ENCODE assay signal across 13 cellular contexts in genomic region chr1:187476671-187477070, GRCh38.
DNase-seq lines count a peak whose midpoint lies in the region; ATAC-seq and TF ChIP-seq lines count a peak whose summit lies in the region.
"Had no signal": no experiment of that assay in that cellular context is flagged by ENCODE, and none has a peak within 500 bp of the region (broad histone marks: within the 10 kb centered on the region; RNA-seq: fewer than 3 reads in every experiment).

No MANE protein-coding gene starts in this region.

- H3K14ac ChIP-seq in H9 (ENCODE audit: insufficient read depth, low read length): no peak overlapping the region

- no peak for TF ChIP-seq EP300 in stomach (IDR thresholded peaks at IDR 0.05)

- H3K27me3 ChIP-seq in H9 (ENCODE audit: insufficient read depth, low read length) (no peaks in the 10 kb centered on the region), Panc1 (ENCODE audit: control insufficient read depth, insufficient read depth, low read length) (no peaks in the 10 kb centered on the region), stomach (no peaks in the 10 kb centered on the region)
- H3K27me3 ChIP-seq: colonic mucosa had no signal

- DNase-seq in A172 (ENCODE audit: low spot score): peak; percentile 51
- DNase-seq in H9: no peak
- no peak for DNase-seq in Panc1 (ENCODE audit: low read depth, low spot score)
- peak; percentile 6 for DNase-seq in epithelial cell of esophagus (ENCODE audit: low read depth)
- DNase-seq in activated naive CD4-positive, alpha-beta T cell treated with anti-CD3 and anti-CD28 coated beads, Interleukin-2, amount 50 U/mL, for 16 hours: no peak
- no peak for DNase-seq in activated gamma-delta T cell treated with Interleukin-2 at 50 U/mL for 16 hours
- DNase-seq in stomach: no peak
- no peak for DNase-seq in effector CD4-positive, alpha-beta T cell
- DNase-seq: activated T-cell treated with anti-CD3 and anti-CD28 coated beads, Interleukin-2, amount 50 U/mL, for 24 hours; CD4-positive, alpha-beta T cell; colonic mucosa; hypothalamus had no signal

- H3K23me2 ChIP-seq in H9 (ENCODE audit: insufficient read length, low read depth, low read length, poor library complexity, severe bottlenecking): no peaks in the 10 kb centered on the region

- H3K18ac ChIP-seq in H9 (ENCODE audit: insufficient read length, low read depth, low read length): no peak overlapping the region

- H2AK5ac ChIP-seq in H9 (ENCODE audit: insufficient read length, low read length): no peak overlapping the region

- CTCF ChIA-PET in Panc1 (lab: Charles Lee): no interaction called here

- H3K36me3 ChIP-seq in Panc1 (ENCODE audit: control insufficient read depth, insufficient read depth, low read length) (no peaks in the 10 kb centered on the region), stomach (no peaks in the 10 kb centered on the region)
- H3K36me3 ChIP-seq: colonic mucosa had no signal

- H3K4me1 Mint-ChIP-seq in H9: peaks cover 21 to 22% of the 10 kb centered on the region in 2 experiments

- in situ Hi-C loops in Panc1 (cut with HindIII; ENCODE audit: low pct_unique_long_range_greater_than_20kb, low sequenced_read_pairs): no loop called here

- H3K36me3 Mint-ChIP-seq in H9 (ENCODE audit: insufficient read depth in 1 of 3, low read depth in 3 of 3): peaks cover 0 to 4% (median 2%) of the 10 kb centered on the region in 3 experiments; a peak in 2 of 7 replicates

- BruUV-seq in Panc1 (replicated peaks; lab: Mats Ljungman, UMichigan): no TSS peak

- no peak overlapping the region for H4K91ac ChIP-seq in H9 (ENCODE audit: insufficient read length, low read depth, low read length)

- no peak overlapping the region for H3K4me3 Mint-ChIP-seq in H9
- H3K4me3 Mint-ChIP-seq: activated T-cell treated with anti-CD3 and anti-CD28 coated beads, Interleukin-2, amount 50 U/mL, for 24 hours; CD4-positive, alpha-beta T cell; natural killer cell treated with Interleukin-12 subunit alpha and Interleukin-12 subunit beta and Interleukin-15 and Interleukin-18, amount 100 ng/mL, for 72 hours had no signal

- H3K79me2 ChIP-seq in H9 (ENCODE audit: insufficient read depth, low read length): no peaks in the 10 kb centered on the region

- no peak overlapping the region for H3K56ac ChIP-seq in H9 (ENCODE audit: insufficient read length, low read depth, low read length)

- ATAC-seq in Panc1: no peak
- ATAC-seq: natural killer cell treated with Interleukin-12 subunit alpha and Interleukin-12 subunit beta and Interleukin-15 and Interleukin-18, amount 100 ng/mL, for 72 hours had no signal

- no peaks in the 10 kb centered on the region for H3K9me3 ChIP-seq in H9 (ENCODE audit: control insufficient read depth, low read depth, low read length)
- no peaks in the 10 kb centered on the region for H3K9me3 ChIP-seq in Panc1 (ENCODE audit: control insufficient read depth, insufficient read depth, low read depth, low read length)
- H3K9me3 ChIP-seq in stomach: no peaks in the 10 kb centered on the region
- H3K9me3 ChIP-seq: colonic mucosa had no signal

- POLR2A ChIA-PET in Panc1 (lab: Charles Lee): no interaction called here

- H2BK120ac ChIP-seq in H9 (ENCODE audit: low read depth, low read length, poor library complexity, severe bottlenecking): no peak overlapping the region

- no peak overlapping the region for H3T11ph ChIP-seq in H9 (ENCODE audit: low read length)

- peak; percentile 57; the same call in 2 of the 3 replicates for TF ChIP-seq CTCF in H9 (conservative IDR thresholded peaks at IDR 0.05)
- TF ChIP-seq CTCF in Panc1 (IDR thresholded peaks at IDR 0.05): peak; percentile 19; the same call in 1 of the 2 replicates
- TF ChIP-seq CTCF in epithelial cell of esophagus (IDR thresholded peaks at IDR 0.05; ENCODE audit: insufficient read depth, low read depth, low read length, missing control alignments): no peak
- TF ChIP-seq CTCF in stomach (IDR thresholded peaks at IDR 0.05): no peak

- H2BK12ac ChIP-seq in H9 (ENCODE audit: insufficient read length, low read depth, low read length): no peak overlapping the region

- H3K79me1 ChIP-seq in H9 (ENCODE audit: insufficient read depth, low read depth, low read length, poor library complexity, severe bottlenecking): no peaks in the 10 kb centered on the region

- no peak overlapping the region for H3K9ac ChIP-seq in H9 (ENCODE audit: extremely low read depth, insufficient read length, low read length)

- no peak overlapping the region for H3K27ac ChIP-seq in H9 (ENCODE audit: insufficient read length, low read depth, low read length)
- no peak overlapping the region for H3K27ac ChIP-seq in Panc1 (ENCODE audit: low read length)
- no peak overlapping the region for H3K27ac ChIP-seq in stomach
- H3K27ac ChIP-seq: colonic mucosa had no signal

- H2BK5ac ChIP-seq in H9 (ENCODE audit: insufficient read length, low read length): no peak overlapping the region

- H3K23ac ChIP-seq in H9 (ENCODE audit: insufficient read length, low read depth, low read length): no peak overlapping the region

- intact Hi-C loops in Panc1 (cut with micrococcal nuclease; ENCODE audit: unreplicated experiment) (loop anchor here (5.0 kb wide), 1 partner anchor 136 kb away; no protein-coding TSS in a partner anchor), stomach (cut with DNase I; ENCODE audit: low total_unique reads) (no loop called here)

- no peak overlapping the region for H3K27ac Mint-ChIP-seq in H9
- H3K27ac Mint-ChIP-seq: activated T-cell treated with anti-CD3 and anti-CD28 coated beads, Interleukin-2, amount 50 U/mL, for 24 hours; CD4-positive, alpha-beta T cell; natural killer cell treated with Interleukin-12 subunit alpha and Interleukin-12 subunit beta and Interleukin-15 and Interleukin-18, amount 100 ng/mL, for 72 hours had no signal

- H3K4me3 ChIP-seq in Panc1 (ENCODE audit: low read depth in 2 of 2, low read length in 2 of 2): no peak overlapping the region
- H3K4me3 ChIP-seq in epithelial cell of esophagus (ENCODE audit: low read length): no peak overlapping the region
- H3K4me3 ChIP-seq in stomach: no peak overlapping the region
- H3K4me3 ChIP-seq: colonic mucosa had no signal

- no peak overlapping the region for H3K4ac ChIP-seq in H9 (ENCODE audit: low read depth, low read length)

- H4K20me1 ChIP-seq in H9 (ENCODE audit: control insufficient read depth, insufficient read depth, insufficient read length): no peaks in the 10 kb centered on the region

- no peak overlapping the region for H4K5ac ChIP-seq in H9 (ENCODE audit: insufficient read length, low read depth, low read length)

- H3K4me2 ChIP-seq in H9 (ENCODE audit: insufficient read depth, insufficient read length, low read length): no peak overlapping the region

- H3K27me3 Mint-ChIP-seq in H9 (ENCODE audit: low read depth): no peaks in the 10 kb centered on the region
- H3K27me3 Mint-ChIP-seq: activated T-cell treated with anti-CD3 and anti-CD28 coated beads, Interleukin-2, amount 50 U/mL, for 24 hours; CD4-positive, alpha-beta T cell; natural killer cell treated with Interleukin-12 subunit alpha and Interleukin-12 subunit beta and Interleukin-15 and Interleukin-18, amount 100 ng/mL, for 72 hours had no signal

- H3K9me3 Mint-ChIP-seq in H9: peaks cover 2 to 3% of the 10 kb centered on the region in 2 experiments; a peak in 1 of 5 replicates
- H3K9me3 Mint-ChIP-seq: activated T-cell treated with anti-CD3 and anti-CD28 coated beads, Interleukin-2, amount 50 U/mL, for 24 hours had no signal

- H2BK15ac ChIP-seq in H9 (ENCODE audit: low read depth, low read length): no peak overlapping the region

- H3K4me1 ChIP-seq in H9 (ENCODE audit: insufficient read depth, low read length) (peaks cover 2% of the 10 kb centered on the region; the same call in 1 of the 2 replicates), Panc1 (ENCODE audit: control insufficient read depth, insufficient read depth, low read length) (no peaks in the 10 kb centered on the region), stomach (no peaks in the 10 kb centered on the region)
- H3K4me1 ChIP-seq: colonic mucosa had no signal

- H4K8ac ChIP-seq in H9 (replicated peaks; ENCODE audit: insufficient read length, low read depth, low read length): no peak overlapping the region

- H2AFZ ChIP-seq in H9 (ENCODE audit: low read length): no peak overlapping the region

- no peak overlapping the region for H2BK20ac ChIP-seq in H9 (ENCODE audit: low read depth, low read length, poor library complexity, severe bottlenecking)

- WGBS in H9 (ENCODE audit: extremely low coverage, insufficient read length, low lambda C conversion rate): no CpG with 5 or more reads among the region's 3 CpGs
- WGBS in stomach, 5 donors: 62 to 75% (median 66%) methylated on average over 3 of the region's 3 CpGs

- no peak for TF ChIP-seq POLR2A in stomach (IDR thresholded peaks at IDR 0.05)

Comparison
In these comparisons a context has a peak if more than half of its experiments do, and no peak if none do; other contexts are left out.
1. DNase-seq: peak in A172 (single experiment) and epithelial cell of esophagus (single experiment); none in H9 (single experiment), Panc1 (single experiment), activated naive CD4-positive, alpha-beta T cell treated with anti-CD3 and anti-CD28 coated beads, Interleukin-2, amount 50 U/mL, for 16 hours (single experiment), activated gamma-delta T cell treated with Interleukin-2 at 50 U/mL for 16 hours (single experiment), stomach (single experiment) and effector CD4-positive, alpha-beta T cell (single experiment).
2. CTCF ChIP-seq: peak in H9 (single experiment) and Panc1 (single experiment); none in epithelial cell of esophagus (single experiment) and stomach (0 of 7).